Comparison of ENCODE assay signal across 5 cellular contexts in genomic region chrX:77500164-77500563, GRCh38. TPM values are rescaled to one million over a fixed set of nuclear protein-coding genes. Genes with fewer than 3 reads are reported as not detected.
"Had no signal": no experiment of that assay in that cellular context is flagged by ENCODE, and none has a peak within 500 bp of the region (broad histone marks: within the 10 kb centered on the region; RNA-seq: fewer than 3 reads in every experiment).

No MANE protein-coding gene starts in this region.

RNA-seq across cellular contexts. Expression of gene FGF16, which starts 53.0 kb away (rescaled TPM):
- total RNA-seq: HepG2, HT-29, HT1080, IMR-90 had no signal
- polyA plus RNA-seq: HepG2, IgD-negative memory B cell, IMR-90 had no signal
